Comparison of ENCODE assay signal across 26 cellular contexts in genomic region chr3:41912280-41912679, GRCh38.
"Had no signal": no experiment of that assay in that cellular context is flagged by ENCODE, and none has a peak within 500 bp of the region (broad histone marks: within the 10 kb centered on the region; RNA-seq: fewer than 3 reads in every experiment).

No MANE protein-coding gene starts in this region.

- H3K4me3 Mint-ChIP-seq: naive thymus-derived CD4-positive, alpha-beta T cell; natural killer cell had no signal

- H3K27me3 Mint-ChIP-seq: naive thymus-derived CD4-positive, alpha-beta T cell had no signal

- FAIRE-seq: islet of Langerhans, keratinocyte had no signal

- H3K36me3 ChIP-seq: gastrocnemius medialis had no signal

- H3K9me3 Mint-ChIP-seq: naive thymus-derived CD4-positive, alpha-beta T cell; natural killer cell had no signal

- H3K4me1 ChIP-seq: esophagus squamous epithelium, gastrocnemius medialis, heart right ventricle, left lung, lower lobe of right lung had no signal

- H3K27ac ChIP-seq: coronary artery, dorsolateral prefrontal cortex, epithelial cell of prostate, esophagus squamous epithelium, gastrocnemius medialis, heart right ventricle, left lung, lower lobe of right lung had no signal

- H3K27me3 ChIP-seq: dorsolateral prefrontal cortex, esophagus squamous epithelium, gastrocnemius medialis, heart right ventricle, left lung had no signal

- DNase-seq: dermis blood vessel endothelial cell; dorsolateral prefrontal cortex; effector CD4-positive, alpha-beta T cell; effector memory CD4-positive, alpha-beta T cell; erythroblast; esophagus squamous epithelium; foreskin fibroblast; foreskin melanocyte; gastrocnemius medialis; glutamatergic neuron; head of caudate nucleus; heart right ventricle; hippocampal formation; left cardiac atrium; left lung; left ventricle myocardium superior; lower lobe of right lung; mesendoderm; midbrain; naive thymus-derived CD4-positive, alpha-beta T cell; natural killer cell had no signal

- ATAC-seq: esophagus mucosa; gastrocnemius medialis; heart right ventricle; left cardiac atrium; left lung; left ventricle myocardium superior; lower lobe of right lung; naive thymus-derived CD4-positive, alpha-beta T cell; natural killer cell had no signal

- H3K9me3 ChIP-seq: esophagus squamous epithelium, gastrocnemius medialis, heart right ventricle, left lung, lower lobe of right lung had no signal

- H3K4me3 ChIP-seq: coronary artery, dorsolateral prefrontal cortex, esophagus squamous epithelium, gastrocnemius medialis, heart right ventricle, left lung, lower lobe of right lung had no signal

- H3K4me1 Mint-ChIP-seq: natural killer cell had no signal

- H3K27ac Mint-ChIP-seq: naive thymus-derived CD4-positive, alpha-beta T cell; natural killer cell had no signal
